18 cellular contexts compared by ENCODE assay signal in the genomic region with DNA sequence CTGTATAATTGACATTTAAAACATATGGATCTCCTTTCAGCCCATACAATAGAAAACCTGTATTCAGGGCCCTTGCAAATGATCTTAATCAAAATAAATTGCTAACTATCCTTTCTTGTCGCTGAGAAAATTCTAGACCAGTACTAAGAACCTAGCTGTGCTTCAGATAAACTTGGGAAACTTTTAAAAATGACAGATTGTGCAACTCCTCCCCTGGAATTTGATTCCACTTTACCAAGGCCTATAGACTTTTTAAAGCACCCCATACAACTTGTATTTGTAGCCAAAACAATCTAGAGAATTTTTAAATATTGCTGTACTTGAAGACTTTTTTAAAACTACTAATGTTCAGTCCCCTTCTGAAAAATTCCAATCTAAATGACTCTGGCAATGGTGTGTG. TPM values are rescaled to one million over a fixed set of nuclear protein-coding genes. Genes with fewer than 3 reads are reported as not detected.
DNase-seq lines count a peak whose midpoint lies in the region; ATAC-seq and TF ChIP-seq lines count a peak whose summit lies in the region.
"Had no signal": no experiment of that assay in that cellular context is flagged by ENCODE, and none has a peak within 500 bp of the region (broad histone marks: within the 10 kb centered on the region; RNA-seq: fewer than 3 reads in every experiment).

No MANE protein-coding gene starts in this region.

- H3K36me3 ChIP-seq in GM23338 (ENCODE audit: insufficient read depth), result no peaks in the 10 kb centered on the region
- no peaks in the 10 kb centered on the region; the same call in 1 of the 2 replicates for H3K36me3 ChIP-seq in MM.1S (replicated peaks; ENCODE audit: insufficient read depth, low read length)
- H3K36me3 ChIP-seq: BE2C had no signal

- peaks cover 2% of the 10 kb centered on the region; the same call in 1 of the 2 replicates for H3F3A ChIP-seq in GM23338 (replicated peaks; ENCODE audit: low read depth)
- peaks cover 15% of the 10 kb centered on the region; the same call in 1 of the 2 replicates for H3F3A ChIP-seq in MM.1S (ENCODE audit: insufficient read depth, low read length)

- H2AFZ ChIP-seq in GM23338 (no peak overlapping the region), MM.1S (ENCODE audit: low read length) (no peak overlapping the region)
- H2AFZ ChIP-seq: GM23248 had no signal

- H3K9me2 ChIP-seq in GM23338 (ENCODE audit: insufficient read depth) (no peaks in the 10 kb centered on the region), MM.1S (replicated peaks; ENCODE audit: insufficient read depth, low read length) (no peaks in the 10 kb centered on the region)

- peaks cover 97% of the 10 kb centered on the region for H3K79me2 ChIP-seq in GM23338 (replicated peaks; ENCODE audit: insufficient read depth)
- peaks cover 81% of the 10 kb centered on the region for H3K79me2 ChIP-seq in MM.1S (ENCODE audit: low read length)

- H4K20me1 ChIP-seq in GM23338 (replicated peaks; ENCODE audit: insufficient read depth) (peaks cover 44% of the 10 kb centered on the region), MM.1S (ENCODE audit: insufficient read depth, low read length) (peaks cover 38% of the 10 kb centered on the region)

- no peaks in the 10 kb centered on the region for H3K27me3 ChIP-seq in GM23338 (ENCODE audit: insufficient read depth)
- H3K27me3 ChIP-seq in MM.1S (replicated peaks; ENCODE audit: insufficient read depth, low read length), result no peaks in the 10 kb centered on the region
- H3K27me3 ChIP-seq: BE2C had no signal

- H3K4me2 ChIP-seq in GM23338 (no peak overlapping the region), MM.1S (ENCODE audit: low read depth, low read length) (peak overlapping the region; percentile 56; the same call in 1 of the 2 replicates)
- H3K4me2 ChIP-seq: A549 had no signal

- TF ChIP-seq CTCF in GM23338 (conservative IDR thresholded peaks at IDR 0.05; ENCODE audit: low read depth in 2 of 2) (no peak), MM.1S (IDR thresholded peaks at IDR 0.05; ENCODE audit: low read length) (no peak)

- no peaks in the 10 kb centered on the region for H3K9me3 ChIP-seq in MM.1S (replicated peaks; ENCODE audit: insufficient read depth, low read length)
- H3K9me3 ChIP-seq: A549, BE2C had no signal

- H3K4me1 ChIP-seq in GM23338 (ENCODE audit: insufficient read depth), result peaks cover 45% of the 10 kb centered on the region
- peaks cover 19% of the 10 kb centered on the region for H3K4me1 ChIP-seq in MM.1S (ENCODE audit: low read length)
- H3K4me1 ChIP-seq: BE2C had no signal

- H3K27me3 Mint-ChIP-seq in GM23338 (ENCODE audit: insufficient read depth, low read depth, poor library complexity), result no peaks in the 10 kb centered on the region
- H3K27me3 Mint-ChIP-seq: CD4-positive, alpha-beta memory T cell had no signal

- no peak overlapping the region for H3K9ac ChIP-seq in MM.1S (ENCODE audit: low read length)
- H3K9ac ChIP-seq: GM23248 had no signal

- H3K4me3 Mint-ChIP-seq in GM23338, result no peak overlapping the region
- H3K4me3 Mint-ChIP-seq: CD4-positive, alpha-beta memory T cell had no signal

- H3K4me3 ChIP-seq in GM23338 (no peak overlapping the region), MM.1S (ENCODE audit: low read length) (no peak overlapping the region)
- H3K4me3 ChIP-seq: A549, GM23248 had no signal

- peaks cover 45% of the 10 kb centered on the region for H3K4me1 Mint-ChIP-seq in GM23338

- H3K27ac Mint-ChIP-seq in GM23338, result peak overlapping the region; percentile 21; the same call in 1 of the 2 replicates

- no peak for DNase-seq in GM23338 (ENCODE audit: low spot score)
- DNase-seq in MM.1S, result no peak
- DNase-seq in amniotic epithelial cell (ENCODE audit: low read depth), result peak; percentile 9
- DNase-seq in NCI-H2107 (lab: John Stamatoyannopoulos, UW), result no peak
- DNase-seq: BE2C; CD4-positive, alpha-beta memory T cell; DMS153; DMS79 treated with DMSO at 0.1 percent for 48 hours; GDM1; GM23248; H7; KBM-7 had no signal

- no peak for ATAC-seq in GM23338
- ATAC-seq in GM19395 (IDR thresholded peaks at IDR 0.05; ENCODE audit: unreplicated experiment), result no peak
- no peak for ATAC-seq in GM19324 (IDR thresholded peaks at IDR 0.05; ENCODE audit: low FRiP score, unreplicated experiment)
- no peak for ATAC-seq in HG03025 (IDR thresholded peaks at IDR 0.05; ENCODE audit: low FRiP score, unreplicated experiment)
- ATAC-seq: A549, HepG2 had no signal

- peaks cover 15% of the 10 kb centered on the region for H3K36me3 Mint-ChIP-seq in GM23338 (ENCODE audit: low read depth)

- H3K9me3 Mint-ChIP-seq in GM23338, result peaks cover 2% of the 10 kb centered on the region; the same call in 1 of the 3 replicates
- H3K9me3 Mint-ChIP-seq: CD4-positive, alpha-beta memory T cell had no signal

- H3K27ac ChIP-seq in GM23338 (ENCODE audit: low read depth) (no peak overlapping the region), MM.1S (ENCODE audit: low read length) (no peak overlapping the region)
- H3K27ac ChIP-seq: A549, C4-2B, GM23248 had no signal

TF ChIP-seq in GM23338, 12 proteins besides CTCF, POLR2A, EP300 and RAD21 (continues in another document):
- TF ChIP-seq JUNB (IDR thresholded peaks at IDR 0.05; ENCODE audit: unreplicated experiment), result no peak
- no peak for TF ChIP-seq ZNF462 (CRISPR knock-in tag; IDR thresholded peaks at IDR 0.05)
- TF ChIP-seq POLR2AphosphoS5 (IDR thresholded peaks at IDR 0.05; ENCODE audit: low read depth), result no peak
- no peak for TF ChIP-seq ZNF331 (CRISPR knock-in tag; IDR thresholded peaks at IDR 0.05; ENCODE audit: low read depth)
- no peak for TF ChIP-seq EZH2 (IDR thresholded peaks at IDR 0.05; ENCODE audit: low read depth, unreplicated experiment)
- no peak for TF ChIP-seq CREB1 (CRISPR knock-in tag; IDR thresholded peaks at IDR 0.05; ENCODE audit: low read depth)
- TF ChIP-seq NANOG (IDR thresholded peaks at IDR 0.05; ENCODE audit: borderline replicate concordance), result no peak

RNA-seq across cellular contexts. Expression of gene ZNF644, which starts 51.6 kb away (rescaled TPM):
- 103 and 112 TPM in 2 replicates for total RNA-seq in GM23338 (2014; rRNA removed; shearing (Covaris generic))
- 80.3 and 101 TPM in 2 replicates for polyA plus RNA-seq in GM23338 (2016; fragmentation: Nextera tagmentation; extraction: Ambion mirVana)
